Comparison of ENCODE assay signal across 8 cellular contexts in genomic region chr1:88736633-88737248, GRCh38. TPM values are rescaled to one million over a fixed set of nuclear protein-coding genes. Genes with fewer than 3 reads are reported as not detected.
DNase-seq lines count a peak whose midpoint lies in the region; ATAC-seq and TF ChIP-seq lines count a peak whose summit lies in the region.

No MANE protein-coding gene starts in this region.

- in situ Hi-C loops in GM13977 (cut with MboI; ENCODE audit: low pct_unique_long_range_greater_than_20kb, low sequenced_read_pairs, unreplicated experiment), result no loop called here

- peaks cover 3% of the 10 kb centered on the region; the same call in 1 of the 2 replicates for H3K9me3 ChIP-seq in SJCRH30 (replicated peaks)
- H3K9me3 ChIP-seq in smooth muscle cell (replicated peaks; ENCODE audit: low read depth), result no peaks in the 10 kb centered on the region

- peak; percentile 48 for TF ChIP-seq CTCF in GM13977 (IDR thresholded peaks at IDR 0.05; ENCODE audit: extremely low read depth, insufficient read depth, missing control alignments)
- TF ChIP-seq CTCF in smooth muscle cell (IDR thresholded peaks at IDR 0.05; ENCODE audit: borderline replicate concordance, insufficient read depth, poor library complexity, severe bottlenecking), result peak; percentile 44

- H3K36me3 ChIP-seq in SJCRH30 (0 out of 2 replicates have a peak, but pooled peaks cover 6% of the 10 kb centered on the region), smooth muscle cell (ENCODE audit: low read depth) (no peaks in the 10 kb centered on the region)

- H3F3A ChIP-seq in smooth muscle cell (ENCODE audit: low read depth), result peaks cover 1% of the 10 kb centered on the region

- no peak overlapping the region for H3K4me2 ChIP-seq in smooth muscle cell

- no peak overlapping the region for H2AFZ ChIP-seq in smooth muscle cell (ENCODE audit: low read depth)

- H3K4me1 ChIP-seq in SJCRH30 (no peaks in the 10 kb centered on the region), smooth muscle cell (ENCODE audit: low read depth) (no peaks in the 10 kb centered on the region)

- peaks cover 83% of the 10 kb centered on the region for H4K20me1 ChIP-seq in smooth muscle cell (ENCODE audit: low read depth)

- H3K9ac ChIP-seq in smooth muscle cell (ENCODE audit: low read depth), result no peak overlapping the region

- WGBS in smooth muscle cell (ENCODE audit: low lambda C conversion rate), result 73% methylated on average over 7 of the region's 7 CpGs

- ATAC-seq in HG03025 (IDR thresholded peaks at IDR 0.05; ENCODE audit: low FRiP score, unreplicated experiment) (no peak), GM21515 (IDR thresholded peaks at IDR 0.05; ENCODE audit: unreplicated experiment) (no peak)

- H3K4me3 ChIP-seq in SJCRH30 (no peak overlapping the region), smooth muscle cell (no peak overlapping the region)

- H3K27ac ChIP-seq in SJCRH30 (no peak overlapping the region), smooth muscle cell (ENCODE audit: low read depth) (no peak overlapping the region)

- peaks cover 95% of the 10 kb centered on the region for H3K79me2 ChIP-seq in smooth muscle cell (ENCODE audit: low read depth)

- no peaks in the 10 kb centered on the region for H3K27me3 ChIP-seq in SJCRH30
- no peaks in the 10 kb centered on the region for H3K27me3 ChIP-seq in smooth muscle cell (ENCODE audit: low read depth)

- DNase-seq in AG08396 (ENCODE audit: low spot score) (peak; percentile 33), GM13977 (ENCODE audit: low spot score) (no peak), SJCRH30 (peak; percentile 5 to 6), fibroblast of gingiva (ENCODE audit: low read depth) (peak; percentile 33), smooth muscle cell (lab: John Stamatoyannopoulos, UW; ENCODE audit: unreplicated experiment) (no peak), NCI-H2107 (lab: John Stamatoyannopoulos, UW) (no peak)

RNA-seq across cellular contexts. Expression of gene PKN2, which starts 52.7 kb away (rescaled TPM):
- total RNA-seq in SJCRH30 (2014; rRNA removed; shearing (Covaris generic)), result 57.0 and 58.4 TPM in 2 replicates
- total RNA-seq in smooth muscle cell, result 41.2 and 47.1 TPM in 2 replicates
- 14.6 and 16.3 TPM in 2 replicates for polyA plus RNA-seq in smooth muscle cell

Comparison
In these comparisons a context has a peak if more than half of its experiments do, and no peak if none do; other contexts are left out.
1. DNase-seq: peak in AG08396 (single experiment), SJCRH30 (2 of 2) and fibroblast of gingiva (single experiment); none in GM13977 (single experiment), smooth muscle cell (single experiment) and NCI-H2107 (single experiment).